Comparison of ENCODE assay signal across 8 cellular contexts in genomic region chrX:103918584-103919335, GRCh38. TPM values are rescaled to one million over a fixed set of nuclear protein-coding genes. Genes with fewer than 3 reads are reported as not detected.
A peak's percentile ranks its signal among the peaks of the same experiment; 100 is the strongest.
DNase-seq lines count a peak whose midpoint lies in the region; ATAC-seq, FAIRE-seq and TF ChIP-seq lines count a peak whose summit lies in the region.

No MANE protein-coding gene starts in this region.

- peak overlapping the region; percentile 71 for H3K4me2 ChIP-seq in GM23338
- peak overlapping the region; percentile 71 for H3K4me2 ChIP-seq in Karpas-422 (ENCODE audit: low read depth, low read length, poor library complexity, severe bottlenecking)

- H4K20me1 ChIP-seq in GM23338 (replicated peaks; ENCODE audit: insufficient read depth) = no peaks in the 10 kb centered on the region
- no peaks in the 10 kb centered on the region for H4K20me1 ChIP-seq in Karpas-422 (ENCODE audit: insufficient read depth, low read depth, low read length)

- H2AFZ ChIP-seq in GM23338 (no peak overlapping the region), Karpas-422 (ENCODE audit: low read length) (peak overlapping the region; percentile 78)

- intact Hi-C loops in heart right ventricle (cut with DNase I) = no loop called here

- no peak for FAIRE-seq in urothelium cell line (lab: Jason Lieb, UNC)

- POLR2A ChIA-PET in activated naive CD8-positive, alpha-beta T cell treated with anti-CD3 and anti-CD28 coated beads, Interleukin-2, amount 10 ng/mL, durations not matched to agents 7 days and 5 days (lab: Charles Lee) = interaction anchor here (1.3 to 2.3 kb wide), 4 partner anchors 87 to 247 kb away, joined by 4 to 11 read pairs (median 6); partner anchors contain the start of genes FAM199X, RAB9B and SLC25A53

- H3K9me2 ChIP-seq in GM23338 (ENCODE audit: insufficient read depth) (no peaks in the 10 kb centered on the region), Karpas-422 (replicated peaks; ENCODE audit: insufficient read depth, low read length) (no peaks in the 10 kb centered on the region)

- no peaks in the 10 kb centered on the region for H3K36me3 Mint-ChIP-seq in GM23338 (ENCODE audit: low read depth)
- peaks cover 10% of the 10 kb centered on the region for H3K36me3 Mint-ChIP-seq in activated naive CD8-positive, alpha-beta T cell treated with anti-CD3 and anti-CD28 coated beads, Interleukin-2, amount 10 ng/mL, durations not matched to agents 7 days and 5 days

- no peaks in the 10 kb centered on the region for H3K36me3 ChIP-seq in GM23338 (ENCODE audit: insufficient read depth)
- no peaks in the 10 kb centered on the region for H3K36me3 ChIP-seq in Karpas-422 (ENCODE audit: insufficient read depth, low read length)
- H3K36me3 ChIP-seq in heart right ventricle = no peaks in the 10 kb centered on the region

- no peaks in the 10 kb centered on the region for H3K79me2 ChIP-seq in GM23338 (replicated peaks; ENCODE audit: insufficient read depth)
- H3K79me2 ChIP-seq in Karpas-422 (ENCODE audit: low read length) = no peaks in the 10 kb centered on the region

- DNase-seq in GM04504 (ENCODE audit: low read depth) (peak; percentile 33), GM23338 (ENCODE audit: low spot score) (peak; percentile 70), Karpas-422 (peak; percentile 81), SK-N-DZ (ENCODE audit: low spot score) (peak; percentile 79), heart right ventricle (peak; percentile 48 to 70), pons (ENCODE audit: low spot score) (peak; percentile 14), urothelium cell line (ENCODE audit: low spot score) (peak; percentile 40)
- peak; percentile 75 for DNase-seq in activated naive CD8-positive, alpha-beta T cell treated with anti-CD3 and anti-CD28 coated beads, Interleukin-2, amount 10 ng/mL, durations not matched to agents 7 days and 5 days

- WGBS in heart right ventricle, 2 donors = 0 to 1% methylated on average over 58 to 65 of the region's 65 CpGs

- H3K4me1 Mint-ChIP-seq in GM23338 = peaks cover 9% of the 10 kb centered on the region
- peaks cover 14% of the 10 kb centered on the region for H3K4me1 Mint-ChIP-seq in activated naive CD8-positive, alpha-beta T cell treated with anti-CD3 and anti-CD28 coated beads, Interleukin-2, amount 10 ng/mL, durations not matched to agents 7 days and 5 days

- 0 out of 2 replicates have a peak, but pooled peaks cover 2% of the 10 kb centered on the region for H3K4me1 ChIP-seq in GM23338 (ENCODE audit: insufficient read depth)
- peaks cover 14% of the 10 kb centered on the region for H3K4me1 ChIP-seq in Karpas-422 (ENCODE audit: low read length)
- peaks cover 0 to 5% (median 0%) of the 10 kb centered on the region in 9 donors for H3K4me1 ChIP-seq in heart right ventricle

- H3K27ac Mint-ChIP-seq in GM23338 = peak overlapping the region; percentile 81; the same call in 1 of the 2 replicates
- H3K27ac Mint-ChIP-seq in activated naive CD8-positive, alpha-beta T cell treated with anti-CD3 and anti-CD28 coated beads, Interleukin-2, amount 10 ng/mL, durations not matched to agents 7 days and 5 days = peak overlapping the region; percentile 97

- no peaks in the 10 kb centered on the region for H3F3A ChIP-seq in GM23338 (replicated peaks; ENCODE audit: low read depth)

- H3K27me3 ChIP-seq in GM23338 (ENCODE audit: insufficient read depth) (0 out of 2 replicates have a peak, but pooled peaks cover 3% of the 10 kb centered on the region), Karpas-422 (ENCODE audit: low read length) (no peaks in the 10 kb centered on the region), heart right ventricle (peaks cover 0 to 47% (median 0%) of the 10 kb centered on the region in 7 donors)

- peak overlapping the region; percentile 26; the same call in 1 of the 2 replicates for H3K27ac ChIP-seq in GM23338 (ENCODE audit: low read depth)
- no peak overlapping the region for H3K27ac ChIP-seq in Karpas-422 (ENCODE audit: low read length)
- H3K27ac ChIP-seq in heart right ventricle = peak overlapping the region in 9 of 10 donors; percentile 60 to 82 (median 72)

- H3K9ac ChIP-seq in Karpas-422 (ENCODE audit: low read length) = peak overlapping the region; percentile 70

- H3K27me3 Mint-ChIP-seq in GM23338 (ENCODE audit: insufficient read depth, low read depth, poor library complexity) = peaks cover 8% of the 10 kb centered on the region
- H3K27me3 Mint-ChIP-seq in activated naive CD8-positive, alpha-beta T cell treated with anti-CD3 and anti-CD28 coated beads, Interleukin-2, amount 10 ng/mL, durations not matched to agents 7 days and 5 days = no peaks in the 10 kb centered on the region

- H3K4me3 ChIP-seq in GM23338 (peak overlapping the region; percentile 58), Karpas-422 (ENCODE audit: low read length) (peak overlapping the region; percentile 68), heart right ventricle (peak overlapping the region; percentile 48 to 76 (median 63))

- no peaks in the 10 kb centered on the region; the same call in 2 of the 3 replicates for H3K9me3 Mint-ChIP-seq in GM23338
- no peaks in the 10 kb centered on the region for H3K9me3 Mint-ChIP-seq in activated naive CD8-positive, alpha-beta T cell treated with anti-CD3 and anti-CD28 coated beads, Interleukin-2, amount 10 ng/mL, durations not matched to agents 7 days and 5 days

- H3K9me3 ChIP-seq in Karpas-422 (ENCODE audit: low read length) (no peaks in the 10 kb centered on the region), heart right ventricle (no peaks in the 10 kb centered on the region)

- TF ChIP-seq CTCF in GM23338 (conservative IDR thresholded peaks at IDR 0.05; ENCODE audit: low read depth in 2 of 2) = no peak
- no peak for TF ChIP-seq CTCF in heart right ventricle (IDR thresholded peaks at IDR 0.05)

- ATAC-seq in GM23338 (peak; percentile 82), heart right ventricle (peak; percentile 75 to 92 (median 90))
- peak; percentile 89 for ATAC-seq in activated naive CD8-positive, alpha-beta T cell treated with anti-CD3 and anti-CD28 coated beads, Interleukin-2, amount 10 ng/mL, durations not matched to agents 7 days and 5 days (ENCODE audit: low read depth)

- H3K4me3 Mint-ChIP-seq in GM23338 = peak overlapping the region; percentile 87
- H3K4me3 Mint-ChIP-seq in activated naive CD8-positive, alpha-beta T cell treated with anti-CD3 and anti-CD28 coated beads, Interleukin-2, amount 10 ng/mL, durations not matched to agents 7 days and 5 days = peak overlapping the region; percentile 95

TF ChIP-seq in GM23338, 12 proteins besides CTCF, POLR2A, EP300 and RAD21:
- peak; percentile 29; the same call in 1 of the 2 replicates for TF ChIP-seq POLR2AphosphoS5 (IDR thresholded peaks at IDR 0.05; ENCODE audit: low read depth)
- no peak for TF ChIP-seq EZH2 (IDR thresholded peaks at IDR 0.05; ENCODE audit: low read depth, unreplicated experiment)

RNA-seq across cellular contexts. Expression of gene TMSB15B, which starts 43.7 kb away (rescaled TPM):
- 6.8 and 14.3 TPM in 2 replicates for total RNA-seq in GM23338 (2014; rRNA removed; shearing (Covaris generic))
- 32.8 and 35.3 TPM in 2 replicates for polyA plus RNA-seq in GM23338 (2016; fragmentation: Nextera tagmentation; extraction: Ambion mirVana)
- 1.0 and 13.2 TPM in 2 replicates for total RNA-seq in Karpas-422 (2014; rRNA removed; shearing (Covaris generic); ENCODE audit: low replicate concordance)
- polyA plus RNA-seq in SK-N-DZ (2014; cell fraction: cytosol; rRNA removed) = 142 and 155 TPM in 2 replicates
- polyA plus RNA-seq in SK-N-DZ (2014; cell fraction: nucleus; rRNA removed) = 61.5 and 103 TPM in 2 replicates
- total RNA-seq in activated naive CD8-positive, alpha-beta T cell treated with anti-CD3 and anti-CD28 coated beads, Interleukin-2, amount 10 ng/mL, durations not matched to agents 7 days and 5 days = 10 to 100 TPM; 10.1 to 10.4 TPM
- under 1 TPM in 8 of 10 donors, not detected in 2; 0.28 to 0.86 (median 0.46) TPM for total RNA-seq in heart right ventricle
- polyA plus RNA-seq in heart right ventricle = 1 to 10 TPM; 1.0 to 1.6 TPM

Comparison
In these comparisons a context has a peak if more than half of its experiments do, and no peak if none do; other contexts are left out.
1. DNase-seq: peak in every context shown above with its lines; median percentile 81 in Karpas-422; 79 in SK-N-DZ; 75 in activated naive CD8-positive, alpha-beta T cell treated with anti-CD3 and anti-CD28 coated beads, Interleukin-2, amount 10 ng/mL, durations not matched to agents 7 days and 5 days; 70 in GM23338; 59 in heart right ventricle; 40 in urothelium cell line; 33 in GM04504; 14 in pons.